Comparison of ENCODE assay signal across 18 cellular contexts in the genomic region with DNA sequence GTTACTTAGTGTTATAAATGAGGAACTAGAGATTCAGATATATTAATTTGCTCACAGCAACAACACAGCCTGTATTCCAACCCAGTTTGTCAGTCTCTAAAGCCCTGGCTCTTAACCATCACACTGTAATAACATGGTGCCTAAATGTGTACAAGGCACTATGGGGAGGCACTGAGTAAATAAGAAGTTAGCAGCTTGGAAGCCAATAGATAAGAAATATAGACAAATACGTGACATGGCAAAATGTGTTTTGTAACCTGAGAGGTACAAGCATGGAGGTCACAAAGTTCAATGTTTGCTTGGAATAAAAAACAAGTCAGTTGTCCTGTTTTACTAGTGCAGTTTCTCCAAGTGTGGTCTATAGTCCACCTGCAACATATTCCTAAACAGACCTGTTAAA. TPM values are rescaled to one million over a fixed set of nuclear protein-coding genes. Genes with fewer than 3 reads are reported as not detected.
DNase-seq lines count a peak whose midpoint lies in the region; ATAC-seq and TF ChIP-seq lines count a peak whose summit lies in the region.
"Had no signal": no experiment of that assay in that cellular context is flagged by ENCODE, and none has a peak within 500 bp of the region (broad histone marks: within the 10 kb centered on the region; RNA-seq: fewer than 3 reads in every experiment).

No MANE protein-coding gene starts in this region.

- CTCF ChIA-PET in WTC11 (lab: Charles Lee) = no interaction called here

- TF ChIP-seq CTCF in WTC11 (IDR thresholded peaks at IDR 0.05) (no peak), progenitor cell of endocrine pancreas (IDR thresholded peaks at IDR 0.05; ENCODE audit: unreplicated experiment) (no peak), GM13977 (IDR thresholded peaks at IDR 0.05; ENCODE audit: extremely low read depth, insufficient read depth, missing control alignments) (no peak)

- H3K9me3 Mint-ChIP-seq in WTC11 (no peaks in the 10 kb centered on the region), progenitor cell of endocrine pancreas (ENCODE audit: low read depth) (no peaks in the 10 kb centered on the region)
- no peaks in the 10 kb centered on the region for H3K9me3 Mint-ChIP-seq in activated naive CD8-positive, alpha-beta T cell treated with anti-CD3 and anti-CD28 coated beads, Interleukin-2, amount 50 U/mL, for 24 hours
- H3K9me3 Mint-ChIP-seq: HFFc6 had no signal

- H3K27ac Mint-ChIP-seq in WTC11 (no peak overlapping the region), progenitor cell of endocrine pancreas (peak overlapping the region; percentile 42)
- no peak overlapping the region for H3K27ac Mint-ChIP-seq in activated naive CD8-positive, alpha-beta T cell treated with anti-CD3 and anti-CD28 coated beads, Interleukin-2, amount 50 U/mL, for 24 hours
- H3K27ac Mint-ChIP-seq: HFFc6 had no signal

- DNase-seq in NCI-H2171 treated with DMSO at 0.1 percent for 48 hours (lab: John Stamatoyannopoulos, UW) (peak; percentile 51), NCI-H2171 (lab: John Stamatoyannopoulos, UW) (no peak), NCI-H146 treated with DMSO at 0.1 percent for 48 hours (lab: John Stamatoyannopoulos, UW; ENCODE audit: unreplicated experiment) (peak; percentile 39), WTC11 (ENCODE audit: low spot score) (no peak), progenitor cell of endocrine pancreas (ENCODE audit: low spot score, unreplicated experiment) (no peak), GM13977 (ENCODE audit: low spot score) (no peak)
- no peak for DNase-seq in activated CD8-positive, alpha-beta memory T cell treated with anti-CD3 and anti-CD28 coated beads, Interleukin-2, amount 50 U/mL, for 48 hours
- no peak for DNase-seq in activated naive CD8-positive, alpha-beta T cell treated with anti-CD3 and anti-CD28 coated beads, Interleukin-2, amount 50 U/mL, for 24 hours
- DNase-seq: EL, HFFc6, MG63, NCI-H1105, NCI-H1930, NCI-H2227 treated with DMSO at 0.1 percent for 48 hours, NCI-H526 treated with DMSO at 0.1 percent for 48 hours, SW 1271 had no signal

- H3K36me3 Mint-ChIP-seq in WTC11 = no peaks in the 10 kb centered on the region
- no peaks in the 10 kb centered on the region for H3K36me3 Mint-ChIP-seq in progenitor cell of endocrine pancreas (ENCODE audit: insufficient read depth)
- no peaks in the 10 kb centered on the region for H3K36me3 Mint-ChIP-seq in activated naive CD8-positive, alpha-beta T cell treated with anti-CD3 and anti-CD28 coated beads, Interleukin-2, amount 50 U/mL, for 24 hours (ENCODE audit: low read depth)

- POLR2A ChIA-PET in WTC11 (lab: Charles Lee) = no interaction called here

- no peak for ATAC-seq in WTC11
- ATAC-seq in activated naive CD8-positive, alpha-beta T cell treated with anti-CD3 and anti-CD28 coated beads, Interleukin-2, amount 50 U/mL, for 24 hours = no peak

- in situ Hi-C loops in GM13977 (cut with MboI; ENCODE audit: low pct_unique_long_range_greater_than_20kb, low sequenced_read_pairs, unreplicated experiment) = no loop called here

- H3K4me3 Mint-ChIP-seq in WTC11 (no peak overlapping the region), progenitor cell of endocrine pancreas (ENCODE audit: low read depth) (no peak overlapping the region)
- H3K4me3 Mint-ChIP-seq in activated naive CD8-positive, alpha-beta T cell treated with anti-CD3 and anti-CD28 coated beads, Interleukin-2, amount 50 U/mL, for 24 hours = no peak overlapping the region
- H3K4me3 Mint-ChIP-seq: HFFc6 had no signal

- no peaks in the 10 kb centered on the region for H3K27me3 Mint-ChIP-seq in WTC11 (ENCODE audit: low read depth)
- no peaks in the 10 kb centered on the region for H3K27me3 Mint-ChIP-seq in progenitor cell of endocrine pancreas
- H3K27me3 Mint-ChIP-seq in activated naive CD8-positive, alpha-beta T cell treated with anti-CD3 and anti-CD28 coated beads, Interleukin-2, amount 50 U/mL, for 24 hours = peaks cover 6% of the 10 kb centered on the region

- H3K4me1 Mint-ChIP-seq in WTC11 (peaks cover 27% of the 10 kb centered on the region), progenitor cell of endocrine pancreas (ENCODE audit: low read depth) (peaks cover 10% of the 10 kb centered on the region)
- H3K4me1 Mint-ChIP-seq in activated naive CD8-positive, alpha-beta T cell treated with anti-CD3 and anti-CD28 coated beads, Interleukin-2, amount 50 U/mL, for 24 hours = no peaks in the 10 kb centered on the region

TF ChIP-seq in WTC11, 78 proteins besides CTCF, POLR2A, EP300 and RAD21:
- TF ChIP-seq CREM (CRISPR knock-in tag; IDR thresholded peaks at IDR 0.05) = no peak
- TF ChIP-seq FOXK1 (CRISPR knock-in tag; IDR thresholded peaks at IDR 0.05) = no peak
- 0 out of 2 replicates have a peak, but pooled peaks have one; percentile 21 for TF ChIP-seq GABPB1 (CRISPR knock-in tag; IDR thresholded peaks at IDR 0.05)

RNA-seq across cellular contexts. Expression of a gene that starts 16.3 kb away (rescaled TPM):
- total RNA-seq in WTC11 (2021) (9.9 to 13.9 TPM (median 11.5 TPM) in 3 replicates), progenitor cell of endocrine pancreas (14.1 and 14.7 TPM in 2 replicates)
- total RNA-seq: HFFc6, SK-MEL-5 had no signal

RNA-seq across cellular contexts. Expression of a gene that starts 21.7 kb away (rescaled TPM):
- total RNA-seq in WTC11 (2021) (not detected in 3 replicates), progenitor cell of endocrine pancreas (0.24 TPM in 1 of 2 replicates, not detected in the other)
- total RNA-seq: A172, HFFc6, SK-MEL-5 had no signal

Comparison
In these comparisons a context has a peak if more than half of its experiments do, and no peak if none do; other contexts are left out.
1. DNase-seq: peak in NCI-H2171 treated with DMSO at 0.1 percent for 48 hours (single experiment) and NCI-H146 treated with DMSO at 0.1 percent for 48 hours (single experiment); none in NCI-H2171 (single experiment), WTC11 (single experiment), progenitor cell of endocrine pancreas (single experiment), activated CD8-positive, alpha-beta memory T cell treated with anti-CD3 and anti-CD28 coated beads, Interleukin-2, amount 50 U/mL, for 48 hours (single experiment), activated naive CD8-positive, alpha-beta T cell treated with anti-CD3 and anti-CD28 coated beads, Interleukin-2, amount 50 U/mL, for 24 hours (single experiment) and GM13977 (single experiment).